31 cellular contexts compared by ENCODE assay signal in genomic region chr5:124139477-124139876, GRCh38.
"Had no signal": no experiment of that assay in that cellular context is flagged by ENCODE, and none has a peak within 500 bp of the region (broad histone marks: within the 10 kb centered on the region; RNA-seq: fewer than 3 reads in every experiment).

No MANE protein-coding gene starts in this region.

- H3K4me3 ChIP-seq: adrenal gland, body of pancreas, esophagus muscularis mucosa, gastrocnemius medialis had no signal

- H3K9me3 ChIP-seq: adrenal gland, body of pancreas, esophagus muscularis mucosa, gastrocnemius medialis had no signal

- ATAC-seq: activated CD4-positive, CD25-positive, alpha-beta regulatory T cell treated with anti-CD3 and anti-CD28 coated beads, Interleukin-2, amount 50 U/mL, for 24 hours; activated CD8-positive, alpha-beta memory T cell treated with anti-CD3 and anti-CD28 coated beads, Interleukin-2, amount 10 ng/mL, durations not matched to agents 7 days and 5 days; activated CD8-positive, alpha-beta T cell treated with anti-CD3 and anti-CD28 coated beads, Interleukin-2, amount 10 ng/mL, durations not matched to agents 7 days and 5 days; activated naive CD8-positive, alpha-beta T cell treated with anti-CD3 and anti-CD28 coated beads, Interleukin-2, amount 50 U/mL, for 24 hours; body of pancreas; effector memory CD8-positive, alpha-beta T cell; foreskin keratinocyte; gastrocnemius medialis; T-helper 17 cell had no signal

- H3K27me3 ChIP-seq: adrenal gland, body of pancreas, esophagus muscularis mucosa, foreskin keratinocyte, gastrocnemius medialis had no signal

- H3K36me3 ChIP-seq: adrenal gland, esophagus muscularis mucosa, gastrocnemius medialis, WERI-Rb-1 had no signal

- H3K27ac ChIP-seq: adrenal gland, body of pancreas, esophagus muscularis mucosa, foreskin keratinocyte, gastrocnemius medialis, WERI-Rb-1 had no signal

- DNase-seq: activated B cell treated with CpG ODN at 0.5 μM for 24 hours; activated CD4-positive, alpha-beta T cell treated with anti-CD3 and anti-CD28 coated beads for 48 hours; activated CD4-positive, alpha-beta T cell treated with anti-CD3 and anti-CD28 coated beads, Interleukin-2, amount 50 U/mL, for 1 hour; activated CD4-positive, alpha-beta T cell treated with anti-CD3 and anti-CD28 coated beads, Interleukin-2, amount 50 U/mL, for 48 hours; activated CD8-positive, alpha-beta memory T cell treated with anti-CD3 and anti-CD28 coated beads, Interleukin-2, amount 10 ng/mL, durations not matched to agents 7 days and 5 days; activated CD8-positive, alpha-beta memory T cell treated with anti-CD3 and anti-CD28 coated beads, Interleukin-2, amount 50 U/mL, for 4 hours; activated CD8-positive, alpha-beta T cell treated with anti-CD3 and anti-CD28 coated beads, Interleukin-2, amount 10 ng/mL, durations not matched to agents 7 days and 5 days; activated effector memory CD4-positive, alpha-beta T cell treated with anti-CD3 and anti-CD28 coated beads, Interleukin-2, amount 50 U/mL, for 16 hours; activated naive CD4-positive, alpha-beta T cell treated with anti-CD3 and anti-CD28 coated beads for 36 hours; activated naive CD8-positive, alpha-beta T cell treated with anti-CD3 and anti-CD28 coated beads for 36 hours; activated naive CD8-positive, alpha-beta T cell treated with anti-CD3 and anti-CD28 coated beads, Interleukin-2, amount 50 U/mL, for 24 hours; activated T-cell treated with anti-CD3 and anti-CD28 coated beads, Interleukin-2, amount 50 U/mL, for 1 hour; activated T-cell treated with anti-CD3 and anti-CD28 coated beads, Interleukin-2, amount 50 U/mL, for 48 hours; adrenal gland; amygdala; aorta; body of pancreas; cortex of kidney; dermis blood vessel endothelial cell; effector CD4-positive, alpha-beta T cell; effector memory CD8-positive, alpha-beta T cell; erythroblast; foreskin keratinocyte; gastrocnemius medialis; glutamatergic neuron; T-helper 1 cell; T-helper 17 cell; T1000; WERI-Rb-1 had no signal

- H3K4me1 ChIP-seq: adrenal gland, body of pancreas, foreskin keratinocyte, gastrocnemius medialis had no signal
